35 cellular contexts compared by ENCODE assay signal in the genomic region with DNA sequence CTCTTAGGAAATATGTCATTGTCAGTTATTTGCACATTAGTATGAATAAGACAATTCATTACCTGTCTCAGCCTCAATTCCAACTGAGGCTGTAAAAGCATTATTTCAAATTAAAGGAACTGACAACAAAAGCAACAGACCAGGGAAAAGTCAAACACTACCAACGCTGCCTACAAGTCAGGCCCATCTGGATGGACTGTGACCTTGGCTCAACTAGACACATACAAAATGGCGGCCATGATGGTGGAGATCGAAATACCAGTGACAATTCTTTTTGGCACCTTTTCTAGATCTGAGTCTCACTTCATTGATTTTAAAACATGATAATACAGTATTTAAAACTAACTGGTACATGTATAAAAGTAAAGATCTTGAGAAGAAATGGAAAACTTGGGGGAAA.
"Had no signal": no experiment of that assay in that cellular context is flagged by ENCODE, and none has a peak within 500 bp of the region (broad histone marks: within the 10 kb centered on the region; RNA-seq: fewer than 3 reads in every experiment).

No MANE protein-coding gene starts in this region.

- H3K4me2 ChIP-seq: KMS-11 had no signal

- H3K9ac ChIP-seq: KMS-11 had no signal

- H3K27ac ChIP-seq: KMS-11 had no signal

- H3K4me3 ChIP-seq: MG63 had no signal

- H3K36me3 ChIP-seq: MG63 had no signal

- H3K9me3 ChIP-seq: MG63 had no signal

- H3K27me3 ChIP-seq: MG63 had no signal

- DNase-seq: Karpas-422, Kasumi-1, MG63, MM.1S, MV-4-11, NCI-H1048, NCI-H1092, NCI-H1092 treated with DMSO at 0.1 percent for 48 hours, NCI-H1105, NCI-H1105 treated with DMSO at 0.1 percent for 48 hours, NCI-H1417, NCI-H1417 treated with DMSO at 0.1 percent for 48 hours, NCI-H1436, NCI-H1436 treated with DMSO at 0.1 percent for 48 hours, NCI-H146, NCI-H1694, NCI-H1694 treated with DMSO at 0.1 percent for 48 hours, NCI-H187, NCI-H187 treated with DMSO at 0.1 percent for 48 hours, NCI-H1930, NCI-H2029, NCI-H2029 treated with DMSO at 0.1 percent for 48 hours, NCI-H2081, NCI-H2081 treated with DMSO at 0.1 percent for 48 hours, NCI-H2107, NCI-H2171, NCI-H2171 treated with DMSO at 0.1 percent for 48 hours, NCI-H2227 treated with DMSO at 0.1 percent for 48 hours, NCI-H226, NCI-H345, NCI-H446, NCI-H446 treated with DMSO at 0.1 percent for 48 hours, NCI-H510A, NCI-H510A treated with DMSO at 0.1 percent for 48 hours had no signal
